ENCODE assay signal across 25 cellular contexts in the genomic region with DNA sequence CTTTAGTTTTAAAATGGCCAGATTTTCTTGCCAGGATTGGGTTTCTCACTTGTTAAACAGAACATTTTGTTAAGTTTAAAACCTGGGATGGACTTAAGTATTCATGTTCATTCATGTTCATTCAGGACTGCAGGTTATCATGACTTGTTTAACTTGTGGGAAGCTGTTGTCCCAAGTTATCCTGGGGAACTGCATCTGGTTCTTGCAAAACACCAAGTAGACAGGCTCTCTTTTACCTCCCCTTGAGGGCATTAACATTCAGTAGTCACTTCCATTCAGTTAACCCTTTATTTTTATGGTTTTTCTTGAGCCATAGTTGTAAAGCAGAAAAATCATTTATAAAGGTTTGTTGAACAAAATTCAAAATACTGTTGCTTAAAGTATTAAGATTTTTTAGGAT. TPM values are rescaled to one million over a fixed set of nuclear protein-coding genes. Genes with fewer than 3 reads are reported as not detected.
DNase-seq lines count a peak whose midpoint lies in the region; ATAC-seq, FAIRE-seq and TF ChIP-seq lines count a peak whose summit lies in the region.
"Had no signal": no experiment of that assay in that cellular context is flagged by ENCODE, and none has a peak within 500 bp of the region (broad histone marks: within the 10 kb centered on the region; RNA-seq: fewer than 3 reads in every experiment).

No MANE protein-coding gene starts in this region.

- H3K4me1 ChIP-seq in HEK293 (ENCODE audit: control insufficient read depth, insufficient read depth, low read length) (0 out of 2 replicates have a peak, but pooled peaks cover 4% of the 10 kb centered on the region), keratinocyte (ENCODE audit: control insufficient read depth, extremely low read depth, insufficient read depth, low read length) (peaks cover 29% of the 10 kb centered on the region)
- H3K4me1 ChIP-seq: prostate gland had no signal

- dilution Hi-C loops in keratinocyte (cut with MboI; ENCODE audit: extremely low pct_ligation_motif_present, low sequenced_read_pairs): no loop called here

- no peaks in the 10 kb centered on the region for H3K27me3 Mint-ChIP-seq in activated CD4-positive, alpha-beta T cell treated with anti-CD3 and anti-CD28 coated beads for 36 hours
- no peaks in the 10 kb centered on the region for H3K27me3 Mint-ChIP-seq in activated CD4-positive, alpha-beta T cell treated with anti-CD3 and anti-CD28 coated beads, Interleukin-2, amount 10 ng/mL, durations not matched to agents 24 days and 14 days
- no peaks in the 10 kb centered on the region for H3K27me3 Mint-ChIP-seq in activated T-helper 1 cell treated with anti-CD3 and anti-CD28 coated beads, Interleukin-12 subunit alpha, Interleukin-12 subunit beta, Interleukin-2, Interleukin-4 antibody, amounts not matched to agents 30 ng/mL and 10 ng/mL and 1 ng/mL, durations not matched to agents 14 hours and 24 hours and 36 hours (ENCODE audit: insufficient read depth)
- H3K27me3 Mint-ChIP-seq: IgD-negative memory B cell had no signal

- H3K4me3 ChIP-seq in HEK293 (ENCODE audit: low read depth, low read length): no peak overlapping the region
- no peak overlapping the region for H3K4me3 ChIP-seq in keratinocyte (ENCODE audit: control insufficient read depth in 2 of 3, extremely low read depth in 1 of 3, insufficient read depth in 2 of 3, low read depth in 1 of 3, low read length in 3 of 3)
- H3K4me3 ChIP-seq: BLaER1 treated with 17β-estradiol and CSF1 and Interleukin-3, amounts not matched to agents 10 nM and 100 nM; dorsolateral prefrontal cortex; esophagus muscularis mucosa; heart right ventricle; lung; PC-9; prostate gland; tibial artery had no signal

- no peaks in the 10 kb centered on the region for H4K20me1 ChIP-seq in keratinocyte (ENCODE audit: control insufficient read depth, extremely low read depth, insufficient read depth, low read length)

- POLR2A ChIA-PET in activated CD4-positive, alpha-beta T cell treated with anti-CD3 and anti-CD28 coated beads for 36 hours (lab: Charles Lee): interaction anchor here (0.6 kb wide), 1 partner anchor 58 kb away, joined by 6 read pairs; no protein-coding TSS in a partner anchor
- POLR2A ChIA-PET in HEK293 (lab: Yijun Ruan, JAX): no interaction called here

- no peak for DNase-seq in activated CD4-positive, alpha-beta T cell treated with anti-CD3 and anti-CD28 coated beads for 36 hours
- DNase-seq in activated CD4-positive, alpha-beta T cell treated with anti-CD3 and anti-CD28 coated beads, Interleukin-2, amount 10 ng/mL, durations not matched to agents 24 days and 14 days: no peak
- no peak for DNase-seq in activated T-helper 1 cell treated with anti-CD3 and anti-CD28 coated beads, Interleukin-12 subunit alpha, Interleukin-12 subunit beta, Interleukin-2, Interleukin-4 antibody, amounts not matched to agents 30 ng/mL and 10 ng/mL and 1 ng/mL, durations not matched to agents 14 hours and 24 hours and 36 hours (ENCODE audit: low spot score)
- DNase-seq in keratinocyte (ENCODE audit: low read depth, low spot score): peak; percentile 40
- DNase-seq in NCI-H2081 treated with DMSO at 0.1 percent for 48 hours (lab: John Stamatoyannopoulos, UW): no peak
- no peak for DNase-seq in NCI-H1092 (lab: John Stamatoyannopoulos, UW)
- DNase-seq: 8988T, activated gamma-delta T cell treated with Interleukin-2 at 50 U/mL for 16 hours, dorsolateral prefrontal cortex, GF-D8, heart right ventricle, NCI-H1092 treated with DMSO at 0.1 percent for 48 hours, NCI-H748 treated with DMSO at 0.1 percent for 48 hours, PC-9, tibial artery had no signal

- no peaks in the 10 kb centered on the region for H3K9me1 ChIP-seq in keratinocyte (ENCODE audit: control insufficient read depth, extremely low read depth, insufficient read depth, low read length)

- H3K9me3 Mint-ChIP-seq in activated CD4-positive, alpha-beta T cell treated with anti-CD3 and anti-CD28 coated beads for 36 hours (ENCODE audit: low read depth): no peaks in the 10 kb centered on the region
- H3K9me3 Mint-ChIP-seq in activated CD4-positive, alpha-beta T cell treated with anti-CD3 and anti-CD28 coated beads, Interleukin-2, amount 10 ng/mL, durations not matched to agents 24 days and 14 days: no peaks in the 10 kb centered on the region
- H3K9me3 Mint-ChIP-seq in activated T-helper 1 cell treated with anti-CD3 and anti-CD28 coated beads, Interleukin-12 subunit alpha, Interleukin-12 subunit beta, Interleukin-2, Interleukin-4 antibody, amounts not matched to agents 30 ng/mL and 10 ng/mL and 1 ng/mL, durations not matched to agents 14 hours and 24 hours and 36 hours: no peaks in the 10 kb centered on the region
- H3K9me3 Mint-ChIP-seq: IgD-negative memory B cell, nephron had no signal

- H3K9me3 ChIP-seq in HEK293 (ENCODE audit: control insufficient read depth, insufficient read depth, low read depth, low read length): no peaks in the 10 kb centered on the region
- no peaks in the 10 kb centered on the region for H3K9me3 ChIP-seq in keratinocyte (ENCODE audit: control insufficient read depth, low read depth, low read length)
- H3K9me3 ChIP-seq: BLaER1 treated with 17β-estradiol and CSF1 and Interleukin-3, amounts not matched to agents 10 nM and 100 nM; esophagus muscularis mucosa; heart right ventricle; prostate gland; tibial artery had no signal

- FAIRE-seq in keratinocyte (lab: Jason Lieb, UNC): peak; percentile 77
- FAIRE-seq: GM12891, islet of Langerhans had no signal

- no peaks in the 10 kb centered on the region for H3K27me3 ChIP-seq in keratinocyte (ENCODE audit: control insufficient read depth, extremely low read depth, insufficient read depth, low read length)
- H3K27me3 ChIP-seq: BLaER1 treated with 17β-estradiol and CSF1 and Interleukin-3, amounts not matched to agents 10 nM and 100 nM; dorsolateral prefrontal cortex; esophagus muscularis mucosa; heart right ventricle; tibial artery had no signal

- H3K4me1 Mint-ChIP-seq in activated CD4-positive, alpha-beta T cell treated with anti-CD3 and anti-CD28 coated beads for 36 hours: peaks cover 76% of the 10 kb centered on the region
- H3K4me1 Mint-ChIP-seq in activated CD4-positive, alpha-beta T cell treated with anti-CD3 and anti-CD28 coated beads, Interleukin-2, amount 10 ng/mL, durations not matched to agents 24 days and 14 days: peaks cover 55% of the 10 kb centered on the region
- peaks cover 65% of the 10 kb centered on the region for H3K4me1 Mint-ChIP-seq in activated T-helper 1 cell treated with anti-CD3 and anti-CD28 coated beads, Interleukin-12 subunit alpha, Interleukin-12 subunit beta, Interleukin-2, Interleukin-4 antibody, amounts not matched to agents 30 ng/mL and 10 ng/mL and 1 ng/mL, durations not matched to agents 14 hours and 24 hours and 36 hours (ENCODE audit: low read depth)

- intact Hi-C loops in activated CD4-positive, alpha-beta T cell treated with anti-CD3 and anti-CD28 coated beads for 36 hours (cut with DNase I, micrococcal nuclease): loop anchor here (5.0 to 10.0 kb wide), 3 partner anchors 45 to 827 kb away; no protein-coding TSS in a partner anchor
- intact Hi-C loops in activated CD4-positive, alpha-beta T cell treated with anti-CD3 and anti-CD28 coated beads, Interleukin-2, amount 10 ng/mL, durations not matched to agents 24 days and 14 days (cut with micrococcal nuclease): loop anchor here (5.0 to 10.0 kb wide), 2 partner anchors 40 to 607 kb away; a partner anchor contains a TSS
- intact Hi-C loops in activated T-helper 1 cell treated with anti-CD3 and anti-CD28 coated beads, Interleukin-12 subunit alpha, Interleukin-12 subunit beta, Interleukin-2, Interleukin-4 antibody, amounts not matched to agents 30 ng/mL and 10 ng/mL and 1 ng/mL, durations not matched to agents 14 hours and 24 hours and 36 hours (cut with micrococcal nuclease): loop anchor here (2.0 kb wide), 1 partner anchor 65 kb away; a partner anchor contains a TSS

- H3K27ac ChIP-seq in HEK293 (ENCODE audit: extremely low read depth, low read depth, low read length) (no peak overlapping the region), keratinocyte (ENCODE audit: control insufficient read depth, insufficient read depth, low read length) (peak overlapping the region; percentile 28)
- H3K27ac ChIP-seq: heart right ventricle, PC-9, prostate gland, tibial artery had no signal

- CTCF ChIA-PET in activated CD4-positive, alpha-beta T cell treated with anti-CD3 and anti-CD28 coated beads for 36 hours (lab: Charles Lee): no interaction called here
- CTCF ChIA-PET in HEK293 (lab: Yijun Ruan, JAX): interaction anchor here (0.7 kb wide), 1 partner anchor 143 kb away, joined by 3 read pairs; no protein-coding TSS in a partner anchor

- no peak overlapping the region for H3K9ac ChIP-seq in keratinocyte (ENCODE audit: control insufficient read depth, extremely low read depth, insufficient read depth, low read length)
- H3K9ac ChIP-seq: BLaER1 treated with 17β-estradiol and CSF1 and Interleukin-3, amounts not matched to agents 10 nM and 100 nM had no signal

- peak overlapping the region; percentile 29 for H3K4me2 ChIP-seq in keratinocyte (ENCODE audit: control insufficient read depth, extremely low read depth, insufficient read depth, low read depth, low read length)
- H3K4me2 ChIP-seq: PC-9 had no signal

- TF ChIP-seq CTCF in HEK293 (tag by site-specific recombination; IDR thresholded peaks at IDR 0.05) (no peak), keratinocyte (optimal IDR thresholded peaks at IDR 0.05 in 1 of 3, IDR thresholded peaks at IDR 0.05 in 1 of 3, conservative IDR thresholded peaks at IDR 0.05 in 1 of 3; ENCODE audit: extremely low read depth in 1 of 3, insufficient read depth in 2 of 3, low read length in 3 of 3) (no peak)

- H3K4me3 Mint-ChIP-seq in activated CD4-positive, alpha-beta T cell treated with anti-CD3 and anti-CD28 coated beads for 36 hours: no peak overlapping the region
- H3K4me3 Mint-ChIP-seq in activated CD4-positive, alpha-beta T cell treated with anti-CD3 and anti-CD28 coated beads, Interleukin-2, amount 10 ng/mL, durations not matched to agents 24 days and 14 days: no peak overlapping the region
- peak overlapping the region; percentile 33 for H3K4me3 Mint-ChIP-seq in activated T-helper 1 cell treated with anti-CD3 and anti-CD28 coated beads, Interleukin-12 subunit alpha, Interleukin-12 subunit beta, Interleukin-2, Interleukin-4 antibody, amounts not matched to agents 30 ng/mL and 10 ng/mL and 1 ng/mL, durations not matched to agents 14 hours and 24 hours and 36 hours
- H3K4me3 Mint-ChIP-seq: IgD-negative memory B cell, nephron had no signal

- H2AFZ ChIP-seq in keratinocyte (ENCODE audit: control insufficient read depth, low read length): no peak overlapping the region
- H2AFZ ChIP-seq: PC-9 had no signal

- no peak for ATAC-seq in activated CD4-positive, alpha-beta T cell treated with anti-CD3 and anti-CD28 coated beads for 36 hours
- no peak for ATAC-seq in HG03378 (IDR thresholded peaks at IDR 0.05; ENCODE audit: unreplicated experiment)
- ATAC-seq: heart right ventricle had no signal

- H3K36me3 ChIP-seq in HEK293 (ENCODE audit: control insufficient read depth in 2 of 2, insufficient read depth in 1 of 2, low read length in 2 of 2) (peaks cover 44 to 73% of the 10 kb centered on the region in 2 experiments), keratinocyte (ENCODE audit: control insufficient read depth in 2 of 2, extremely low read depth in 1 of 2, insufficient read depth in 2 of 2, low read length in 2 of 2) (peaks cover 14 to 27% of the 10 kb centered on the region in 2 experiments)

- H3K79me2 ChIP-seq in keratinocyte (ENCODE audit: control insufficient read depth, insufficient read depth, low read length): peaks cover 18% of the 10 kb centered on the region

- peak overlapping the region; percentile 68 for H3K27ac Mint-ChIP-seq in activated CD4-positive, alpha-beta T cell treated with anti-CD3 and anti-CD28 coated beads for 36 hours
- H3K27ac Mint-ChIP-seq in activated CD4-positive, alpha-beta T cell treated with anti-CD3 and anti-CD28 coated beads, Interleukin-2, amount 10 ng/mL, durations not matched to agents 24 days and 14 days: no peak overlapping the region
- H3K27ac Mint-ChIP-seq in activated T-helper 1 cell treated with anti-CD3 and anti-CD28 coated beads, Interleukin-12 subunit alpha, Interleukin-12 subunit beta, Interleukin-2, Interleukin-4 antibody, amounts not matched to agents 30 ng/mL and 10 ng/mL and 1 ng/mL, durations not matched to agents 14 hours and 24 hours and 36 hours: no peak overlapping the region
- H3K27ac Mint-ChIP-seq: nephron had no signal

- H3K36me3 Mint-ChIP-seq in activated CD4-positive, alpha-beta T cell treated with anti-CD3 and anti-CD28 coated beads for 36 hours (ENCODE audit: low read depth): peaks cover 66% of the 10 kb centered on the region
- peaks cover 69% of the 10 kb centered on the region for H3K36me3 Mint-ChIP-seq in activated CD4-positive, alpha-beta T cell treated with anti-CD3 and anti-CD28 coated beads, Interleukin-2, amount 10 ng/mL, durations not matched to agents 24 days and 14 days (ENCODE audit: low read depth)
- H3K36me3 Mint-ChIP-seq in activated T-helper 1 cell treated with anti-CD3 and anti-CD28 coated beads, Interleukin-12 subunit alpha, Interleukin-12 subunit beta, Interleukin-2, Interleukin-4 antibody, amounts not matched to agents 30 ng/mL and 10 ng/mL and 1 ng/mL, durations not matched to agents 14 hours and 24 hours and 36 hours (ENCODE audit: low read depth): peaks cover 64% of the 10 kb centered on the region

RNA-seq across cellular contexts. Expression of a gene that starts 8.1 kb away (rescaled TPM):
- total RNA-seq in activated CD4-positive, alpha-beta T cell treated with anti-CD3 and anti-CD28 coated beads for 36 hours: 100 to 1,000 TPM; 232 to 284 TPM
- 336 and 342 TPM in 2 replicates for total RNA-seq in activated CD4-positive, alpha-beta T cell treated with anti-CD3 and anti-CD28 coated beads, Interleukin-2, amount 10 ng/mL, durations not matched to agents 24 days and 14 days
- 346 and 354 TPM in 2 replicates for total RNA-seq in activated T-helper 1 cell treated with anti-CD3 and anti-CD28 coated beads, Interleukin-12 subunit alpha, Interleukin-12 subunit beta, Interleukin-2, Interleukin-4 antibody, amounts not matched to agents 30 ng/mL and 10 ng/mL and 1 ng/mL, durations not matched to agents 14 hours and 24 hours and 36 hours
- polyA plus RNA-seq in keratinocyte: 269 to 439 TPM (median 426 TPM) in 3 replicates
- polyA plus RNA-seq in keratinocyte (2011; ENCODE audit: low read depth): 174 TPM
- polyA plus RNA-seq in keratinocyte (2011; cell fraction: cytosol; rRNA removed): 403 and 418 TPM in 2 replicates
- 152 and 205 TPM in 2 replicates for polyA plus RNA-seq in keratinocyte (2011; cell fraction: nucleus; rRNA removed)
- 162 and 322 TPM in 2 replicates for polyA plus RNA-seq in keratinocyte (2012; ENCODE audit: low replicate concordance)
- polyA minus RNA-seq in keratinocyte: 31.9 to 188 TPM (median 151 TPM) in 3 replicates
- 524 TPM for polyA minus RNA-seq in keratinocyte (2011; cell fraction: cytosol; rRNA and poly(A)+ RNA removed)
- polyA minus RNA-seq in keratinocyte (2011; cell fraction: nucleus; rRNA and poly(A)+ RNA removed): 29.6 and 51.3 TPM in 2 replicates
